Comparison of ENCODE assay signal across 8 cellular contexts in the genomic region with DNA sequence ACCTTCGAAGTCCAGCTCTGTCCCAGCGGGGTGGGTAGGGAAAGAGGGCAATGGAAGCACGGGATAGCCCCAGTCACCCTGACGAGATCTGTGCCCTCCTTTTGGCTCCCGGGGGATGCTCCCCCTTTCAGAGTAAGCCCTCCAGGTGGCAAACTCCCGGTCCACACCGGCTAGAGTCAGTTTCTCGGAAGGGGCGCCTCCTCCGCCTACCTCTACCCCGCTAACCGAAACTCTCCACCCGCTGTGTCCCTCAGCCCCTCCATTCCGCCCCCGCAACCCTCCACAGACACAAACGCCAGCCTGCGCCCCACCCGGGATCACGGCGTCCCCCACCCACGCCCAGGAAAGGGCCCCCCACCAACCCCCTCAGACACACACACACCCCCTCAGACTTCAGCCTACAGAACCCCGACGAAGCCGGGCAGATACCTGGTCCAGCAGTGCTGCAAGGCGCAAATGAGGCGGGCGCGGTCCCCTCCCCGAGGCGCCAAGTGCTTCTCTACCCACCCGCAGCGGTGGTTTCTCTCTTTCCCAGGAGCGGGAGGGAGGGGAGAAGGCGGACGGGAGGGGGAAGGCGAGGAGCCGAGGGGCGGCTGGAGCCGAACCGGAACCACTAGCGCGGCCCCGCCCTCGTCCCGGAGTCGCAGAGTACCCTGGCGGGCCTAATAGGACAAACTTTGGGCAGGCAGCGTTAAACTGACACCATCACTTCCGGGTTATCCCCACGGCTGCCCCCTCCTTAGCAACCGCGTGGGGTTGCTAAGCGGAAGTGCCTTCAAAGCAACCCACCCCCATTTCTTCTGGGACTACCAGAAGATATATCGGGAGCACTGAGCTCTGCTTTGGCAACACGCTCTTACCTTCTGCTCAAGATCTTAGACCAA. TPM values are rescaled to one million over a fixed set of nuclear protein-coding genes. Genes with fewer than 3 reads are reported as not detected.
A peak's percentile ranks its signal among the peaks of the same experiment; 100 is the strongest.
DNase-seq lines count a peak whose midpoint lies in the region; ATAC-seq and TF ChIP-seq lines count a peak whose summit lies in the region.

A gene (minus strand): TSS at position 615 of the 884 bp plus-strand sequence. CDS start 55,674 bp downstream, outside the sequence.

- H3K36me3 Mint-ChIP-seq in dendritic cell treated with granulocyte-macrophage colony-stimulating factor and Interleukin-4, amounts not matched to agents 40 ng/mL and 50 ng/mL, for 4 days (ENCODE audit: low read depth): peaks cover 20% of the 10 kb centered on the region

- peak; percentile 93 for ATAC-seq in GM19372 (IDR thresholded peaks at IDR 0.05; ENCODE audit: low read depth, unreplicated experiment)
- peak; percentile 76 for ATAC-seq in HG03558 (IDR thresholded peaks at IDR 0.05; ENCODE audit: extremely low read depth, unreplicated experiment)
- ATAC-seq in left lobe of liver: peak; percentile 98

- H3K4me3 ChIP-seq in BE2C (ENCODE audit: low read depth, low read length): peak within 1 kb of the TSS; percentile 97

- peaks cover 30% of the 10 kb centered on the region for H3K4me1 Mint-ChIP-seq in dendritic cell treated with granulocyte-macrophage colony-stimulating factor and Interleukin-4, amounts not matched to agents 40 ng/mL and 50 ng/mL, for 4 days (ENCODE audit: low read depth)

- H3K9me3 Mint-ChIP-seq in dendritic cell treated with granulocyte-macrophage colony-stimulating factor and Interleukin-4, amounts not matched to agents 40 ng/mL and 50 ng/mL, for 4 days: no peaks in the 10 kb centered on the region

- intact Hi-C loops in dendritic cell treated with granulocyte-macrophage colony-stimulating factor and Interleukin-4, amounts not matched to agents 40 ng/mL and 50 ng/mL, for 4 days (cut with micrococcal nuclease): loop anchor here (1.0 to 10.0 kb wide), 2 partner anchors 32 to 151 kb away; a partner anchor contains a TSS

- no peaks in the 10 kb centered on the region for H3K36me3 ChIP-seq in BE2C

- no peaks in the 10 kb centered on the region for H3K27me3 Mint-ChIP-seq in dendritic cell treated with granulocyte-macrophage colony-stimulating factor and Interleukin-4, amounts not matched to agents 40 ng/mL and 50 ng/mL, for 4 days

- no peaks in the 10 kb centered on the region for H3K9me3 ChIP-seq in BE2C

- H3K27me3 ChIP-seq in BE2C: no peaks in the 10 kb centered on the region

- DNase-seq in BE2C (peak; percentile 97), NCI-H748 treated with DMSO at 0.1 percent for 48 hours (lab: John Stamatoyannopoulos, UW) (peak; percentile 88), left lobe of liver (ENCODE audit: low spot score) (peak; percentile 96)
- DNase-seq in activated CD4-positive, alpha-beta T cell treated with anti-CD3 and anti-CD28 coated beads, Interleukin-2, amount 50 U/mL, for 24 hours (ENCODE audit: low read depth in 1 of 2, low spot score in 1 of 2): peak; percentile 83 to 90
- DNase-seq in stimulated activated CD4-positive, alpha-beta T cell treated with anti-CD3 and anti-CD28 coated beads, Interleukin-2, amount 100 ng/mL, for 4 hours (ENCODE audit: low read depth): peak; percentile 92

- TF ChIP-seq CTCF in BE2C (IDR thresholded peaks at IDR 0.05; ENCODE audit: low read depth, low read length): no peak

- H3K4me1 ChIP-seq in BE2C: no peaks in the 10 kb centered on the region; the same call in 1 of the 2 replicates

- peak within 1 kb of the TSS; percentile 94 for H3K27ac Mint-ChIP-seq in dendritic cell treated with granulocyte-macrophage colony-stimulating factor and Interleukin-4, amounts not matched to agents 40 ng/mL and 50 ng/mL, for 4 days

- H3K4me3 Mint-ChIP-seq in dendritic cell treated with granulocyte-macrophage colony-stimulating factor and Interleukin-4, amounts not matched to agents 40 ng/mL and 50 ng/mL, for 4 days: peak within 1 kb of the TSS; percentile 98

RNA-seq across cellular contexts. Expression of the gene that starts here (rescaled TPM):
- 5.1 TPM for polyA plus RNA-seq in BE2C (2012; ENCODE audit: insufficient read depth, insufficient read length, low read depth)
- 6.2 TPM for total RNA-seq in left lobe of liver

Comparison
In these comparisons a context has a peak if more than half of its experiments do, and no peak if none do; other contexts are left out.
1. Peak in every context shown above with its lines: DNase-seq, ATAC-seq and H3K4me3 ChIP-seq.